ENCODE assay signal across 8 cellular contexts in genomic region chr17:3695129-3695722, GRCh38. TPM values are rescaled to one million over a fixed set of nuclear protein-coding genes. Genes with fewer than 3 reads are reported as not detected.
DNase-seq lines count a peak whose midpoint lies in the region; ATAC-seq and TF ChIP-seq lines count a peak whose summit lies in the region.

No MANE protein-coding gene starts in this region.

- 9 to 35% (median 12%) methylated on average over 8 to 17 of the region's 17 CpGs for WGBS in stomach, 5 donors

- peak overlapping the region; percentile 81 for H3K4me3 Mint-ChIP-seq in activated CD4-positive, alpha-beta T cell treated with anti-CD3 and anti-CD28 coated beads for 36 hours
- peak overlapping the region; percentile 81 for H3K4me3 Mint-ChIP-seq in activated CD4-positive, alpha-beta memory T cell treated with anti-CD3 and anti-CD28 coated beads, Interleukin-2, amount 10 ng/mL, durations not matched to agents 7 days and 5 days

- H3K27ac Mint-ChIP-seq in activated CD4-positive, alpha-beta T cell treated with anti-CD3 and anti-CD28 coated beads for 36 hours, result peak overlapping the region; percentile 75
- peak overlapping the region; percentile 44 for H3K27ac Mint-ChIP-seq in activated CD4-positive, alpha-beta memory T cell treated with anti-CD3 and anti-CD28 coated beads, Interleukin-2, amount 10 ng/mL, durations not matched to agents 7 days and 5 days

- H3K36me3 Mint-ChIP-seq in activated CD4-positive, alpha-beta T cell treated with anti-CD3 and anti-CD28 coated beads for 36 hours (ENCODE audit: low read depth), result no peaks in the 10 kb centered on the region
- H3K36me3 Mint-ChIP-seq in activated CD4-positive, alpha-beta memory T cell treated with anti-CD3 and anti-CD28 coated beads, Interleukin-2, amount 10 ng/mL, durations not matched to agents 7 days and 5 days (ENCODE audit: low read depth), result peaks cover 13% of the 10 kb centered on the region

- TF ChIP-seq CTCF in stomach (IDR thresholded peaks at IDR 0.05), result no peak

- no peak for TF ChIP-seq EP300 in stomach (IDR thresholded peaks at IDR 0.05)

- peak; percentile 17 for ATAC-seq in activated CD4-positive, alpha-beta T cell treated with anti-CD3 and anti-CD28 coated beads for 36 hours
- ATAC-seq in GM21381 (IDR thresholded peaks at IDR 0.05; ENCODE audit: unreplicated experiment), result no peak

- no peaks in the 10 kb centered on the region for H3K9me3 Mint-ChIP-seq in activated CD4-positive, alpha-beta T cell treated with anti-CD3 and anti-CD28 coated beads for 36 hours (ENCODE audit: low read depth)
- H3K9me3 Mint-ChIP-seq in activated CD4-positive, alpha-beta memory T cell treated with anti-CD3 and anti-CD28 coated beads, Interleukin-2, amount 10 ng/mL, durations not matched to agents 7 days and 5 days, result no peaks in the 10 kb centered on the region

- DNase-seq in activated CD4-positive, alpha-beta T cell treated with anti-CD3 and anti-CD28 coated beads for 36 hours, result peak; percentile 33
- DNase-seq in activated CD4-positive, alpha-beta T cell treated with anti-CD3 and anti-CD28 coated beads for 48 hours, result no peak
- no peak for DNase-seq in activated CD4-positive, alpha-beta memory T cell treated with anti-CD3 and anti-CD28 coated beads, Interleukin-2, amount 10 ng/mL, durations not matched to agents 7 days and 5 days
- no peak for DNase-seq in stomach
- DNase-seq in COR-L47 (lab: John Stamatoyannopoulos, UW), result no peak
- DNase-seq in activated CD4-positive, alpha-beta T cell treated with anti-CD3 and anti-CD28 coated beads for 4 hours, result no peak

- H3K4me1 ChIP-seq in stomach, result peaks cover 16 to 27% (median 23%) of the 10 kb centered on the region in 4 donors

- TF ChIP-seq POLR2A in stomach (IDR thresholded peaks at IDR 0.05), result no peak

- H3K36me3 ChIP-seq in stomach, result no peaks in the 10 kb centered on the region

- intact Hi-C loops in activated CD4-positive, alpha-beta T cell treated with anti-CD3 and anti-CD28 coated beads for 36 hours (cut with DNase I, micrococcal nuclease), result loop anchor here in 1 of 2 experiments (2.0 kb wide), 1 partner anchor 16 kb away; no protein-coding TSS in a partner anchor
- intact Hi-C loops in stomach (cut with DNase I; ENCODE audit: low total_unique reads), result no loop called here

- POLR2A ChIA-PET in activated CD4-positive, alpha-beta T cell treated with anti-CD3 and anti-CD28 coated beads for 36 hours (lab: Charles Lee), result interaction anchor here (0.5 to 0.8 kb wide), 3 partner anchors 28 to 161 kb away, joined by 3 read pairs; no protein-coding TSS in a partner anchor
- POLR2A ChIA-PET in activated CD4-positive, alpha-beta memory T cell treated with anti-CD3 and anti-CD28 coated beads, Interleukin-2, amount 10 ng/mL, durations not matched to agents 7 days and 5 days (lab: Charles Lee), result interaction anchor here (1.0 to 5.8 kb wide), 9 partner anchors 15 to 55 kb away, joined by 3 to 74 read pairs (median 5); partner anchors contain the start of genes EMC6, HASPIN and TAX1BP3

- CTCF ChIA-PET in activated CD4-positive, alpha-beta T cell treated with anti-CD3 and anti-CD28 coated beads for 36 hours (lab: Charles Lee), result interaction anchor here (0.6 to 2.0 kb wide), 10 partner anchors 8 to 135 kb away, joined by 3 to 10 read pairs (median 4); no protein-coding TSS in a partner anchor
- CTCF ChIA-PET in activated CD4-positive, alpha-beta memory T cell treated with anti-CD3 and anti-CD28 coated beads, Interleukin-2, amount 10 ng/mL, durations not matched to agents 7 days and 5 days (lab: Charles Lee), result interaction anchor here (0.5 to 2.4 kb wide), 9 partner anchors 13 to 133 kb away, joined by 3 to 12 read pairs (median 5); partner anchors contain the start of genes HASPIN and SHPK

- H3K9me3 ChIP-seq in stomach, result peaks cover 0 to 13% (median 10%) of the 10 kb centered on the region in 4 donors

- peaks cover 15% of the 10 kb centered on the region for H3K4me1 Mint-ChIP-seq in activated CD4-positive, alpha-beta T cell treated with anti-CD3 and anti-CD28 coated beads for 36 hours
- H3K4me1 Mint-ChIP-seq in activated CD4-positive, alpha-beta memory T cell treated with anti-CD3 and anti-CD28 coated beads, Interleukin-2, amount 10 ng/mL, durations not matched to agents 7 days and 5 days, result peaks cover 34% of the 10 kb centered on the region

- H3K27me3 Mint-ChIP-seq in activated CD4-positive, alpha-beta T cell treated with anti-CD3 and anti-CD28 coated beads for 36 hours, result no peaks in the 10 kb centered on the region
- no peaks in the 10 kb centered on the region for H3K27me3 Mint-ChIP-seq in activated CD4-positive, alpha-beta memory T cell treated with anti-CD3 and anti-CD28 coated beads, Interleukin-2, amount 10 ng/mL, durations not matched to agents 7 days and 5 days

- H3K4me3 ChIP-seq in iPS-11a (ENCODE audit: low read depth, low read length) (peak overlapping the region; percentile 61), stomach (peak overlapping the region; percentile 44 to 69 (median 50))

- H3K27ac ChIP-seq in stomach, result peak overlapping the region in 1 of 5 donors; percentile 16

- peaks cover 0 to 83% (median 32%) of the 10 kb centered on the region in 3 donors for H3K27me3 ChIP-seq in stomach

RNA-seq across cellular contexts. Expression of gene P2RX5, which starts 0.7 kb away (rescaled TPM):
- total RNA-seq in activated CD4-positive, alpha-beta T cell treated with anti-CD3 and anti-CD28 coated beads for 36 hours, result 10 to 100 TPM; 69.7 to 77.5 TPM
- total RNA-seq in activated CD4-positive, alpha-beta memory T cell treated with anti-CD3 and anti-CD28 coated beads, Interleukin-2, amount 10 ng/mL, durations not matched to agents 7 days and 5 days, result 10 to 100 TPM; 30.8 to 31.1 TPM
- total RNA-seq in stomach, result 10 to 100 TPM in 1 of 5 donors, 1 to 10 TPM in 3, not detected in 1; 3.7 to 37.5 (median 7.1) TPM
- 1 to 10 TPM in 2 of 3 donors, not detected in 1; 1.1 to 7.1 TPM for polyA plus RNA-seq in stomach

RNA-seq across cellular contexts. Expression of gene EMC6, which starts 26.6 kb away (rescaled TPM):
- 10 to 100 TPM; 43.6 to 44.3 TPM for total RNA-seq in activated CD4-positive, alpha-beta T cell treated with anti-CD3 and anti-CD28 coated beads for 36 hours
- 10 to 100 TPM; 40.4 to 41.6 TPM for total RNA-seq in activated CD4-positive, alpha-beta memory T cell treated with anti-CD3 and anti-CD28 coated beads, Interleukin-2, amount 10 ng/mL, durations not matched to agents 7 days and 5 days
- 10 to 100 TPM in 2 of 5 donors, 1 to 10 TPM in 1, not detected in 2; 2.6 to 28.6 (median 19.1) TPM for total RNA-seq in stomach
- polyA plus RNA-seq in stomach, result 10 to 100 TPM; 60.2 to 75.6 (median 75.3) TPM

RNA-seq across cellular contexts. Expression of gene TAX1BP3, which starts 26.8 kb away (rescaled TPM):
- 10 to 100 TPM; 12.0 to 14.6 TPM for total RNA-seq in activated CD4-positive, alpha-beta T cell treated with anti-CD3 and anti-CD28 coated beads for 36 hours
- 10 to 100 TPM; 23.2 to 25.0 TPM for total RNA-seq in activated CD4-positive, alpha-beta memory T cell treated with anti-CD3 and anti-CD28 coated beads, Interleukin-2, amount 10 ng/mL, durations not matched to agents 7 days and 5 days
- total RNA-seq in stomach, result 100 to 1,000 TPM in 4 of 5 donors, 10 to 100 TPM in 1; 52.7 to 229 (median 108) TPM
- polyA plus RNA-seq in stomach, result 100 to 1,000 TPM; 114 to 267 (median 235) TPM

RNA-seq across cellular contexts. Expression of gene HASPIN, which starts 28.5 kb away (rescaled TPM):
- 10 to 100 TPM; 21.0 to 25.2 TPM for total RNA-seq in activated CD4-positive, alpha-beta T cell treated with anti-CD3 and anti-CD28 coated beads for 36 hours
- total RNA-seq in activated CD4-positive, alpha-beta memory T cell treated with anti-CD3 and anti-CD28 coated beads, Interleukin-2, amount 10 ng/mL, durations not matched to agents 7 days and 5 days, result 10 to 100 TPM; 23.8 to 25.2 TPM
- total RNA-seq in stomach, result under 1 TPM in 3 of 5 donors, not detected in 2; 0.55 to 0.89 (median 0.87) TPM
- polyA plus RNA-seq in stomach, result under 1 TPM in 2 of 3 donors, not detected in 1; 0.30 to 0.68 TPM

RNA-seq across cellular contexts. Expression of gene CTNS, which starts 58.7 kb away (rescaled TPM):
- 10 to 100 TPM; 10.1 to 11.1 TPM for total RNA-seq in activated CD4-positive, alpha-beta T cell treated with anti-CD3 and anti-CD28 coated beads for 36 hours
- total RNA-seq in activated CD4-positive, alpha-beta memory T cell treated with anti-CD3 and anti-CD28 coated beads, Interleukin-2, amount 10 ng/mL, durations not matched to agents 7 days and 5 days, result 10 to 100 TPM; 24.5 to 26.5 TPM
- 10 to 100 TPM; 10.5 to 74.5 (median 18.0) TPM for total RNA-seq in stomach
- polyA plus RNA-seq in stomach, result 1 to 10 TPM; 4.0 to 9.2 (median 5.4) TPM
